10 cellular contexts compared by ENCODE assay signal in genomic region chr10:124043310-124044142, GRCh38. TPM values are rescaled to one million over a fixed set of nuclear protein-coding genes. Genes with fewer than 3 reads are reported as not detected.
DNase-seq lines count a peak whose midpoint lies in the region; ATAC-seq and TF ChIP-seq lines count a peak whose summit lies in the region.
"Had no signal": no experiment of that assay in that cellular context is flagged by ENCODE, and none has a peak within 500 bp of the region (broad histone marks: within the 10 kb centered on the region; RNA-seq: fewer than 3 reads in every experiment).

No MANE protein-coding gene starts in this region.

- peaks cover 18% of the 10 kb centered on the region for H3K4me1 Mint-ChIP-seq in activated CD4-positive, alpha-beta T cell treated with anti-CD3 and anti-CD28 coated beads, Interleukin-2, amount 10 ng/mL, durations not matched to agents 7 days and 5 days
- H3K4me1 Mint-ChIP-seq in type B pancreatic cell (ENCODE audit: unreplicated experiment): peaks cover 53% of the 10 kb centered on the region

- CTCF ChIA-PET in activated CD4-positive, alpha-beta T cell treated with anti-CD3 and anti-CD28 coated beads, Interleukin-2, amount 10 ng/mL, durations not matched to agents 7 days and 5 days (lab: Charles Lee): no interaction called here

- peaks cover 23% of the 10 kb centered on the region for H3K27me3 Mint-ChIP-seq in activated CD4-positive, alpha-beta T cell treated with anti-CD3 and anti-CD28 coated beads, Interleukin-2, amount 10 ng/mL, durations not matched to agents 7 days and 5 days
- peaks cover 3% of the 10 kb centered on the region for H3K27me3 Mint-ChIP-seq in type B pancreatic cell

- TF ChIP-seq CTCF in astrocyte of the spinal cord (IDR thresholded peaks at IDR 0.05; ENCODE audit: low read depth, low read length) (no peak), type B pancreatic cell (conservative IDR thresholded peaks at IDR 0.05) (no peak)

- no peak overlapping the region for H3K4me3 ChIP-seq in astrocyte of the spinal cord (ENCODE audit: low read depth, low read length)
- H3K4me3 ChIP-seq: PC-9 had no signal

- POLR2A ChIA-PET in activated CD4-positive, alpha-beta T cell treated with anti-CD3 and anti-CD28 coated beads, Interleukin-2, amount 10 ng/mL, durations not matched to agents 7 days and 5 days (lab: Charles Lee): no interaction called here

- H3K4me3 Mint-ChIP-seq in activated CD4-positive, alpha-beta T cell treated with anti-CD3 and anti-CD28 coated beads, Interleukin-2, amount 10 ng/mL, durations not matched to agents 7 days and 5 days: no peak overlapping the region
- H3K4me3 Mint-ChIP-seq in type B pancreatic cell: no peak overlapping the region

- in situ Hi-C loops in astrocyte of the spinal cord (cut with HindIII; ENCODE audit: low sequenced_read_pairs) (no loop called here), ACHN (cut with HindIII; ENCODE audit: low pct_ligation_motif_present, low pct_unique_long_range_greater_than_20kb, low sequenced_read_pairs) (no loop called here)

- peak; percentile 80 for ATAC-seq in HG03342 (IDR thresholded peaks at IDR 0.05; ENCODE audit: unreplicated experiment)

- no peaks in the 10 kb centered on the region for H3K36me3 Mint-ChIP-seq in activated CD4-positive, alpha-beta T cell treated with anti-CD3 and anti-CD28 coated beads, Interleukin-2, amount 10 ng/mL, durations not matched to agents 7 days and 5 days (ENCODE audit: low read depth)
- H3K36me3 Mint-ChIP-seq in type B pancreatic cell: peaks cover 42% of the 10 kb centered on the region

- peak; percentile 9 for DNase-seq in activated CD4-positive, alpha-beta T cell treated with anti-CD3 and anti-CD28 coated beads, Interleukin-2, amount 10 ng/mL, durations not matched to agents 7 days and 5 days
- no peak for DNase-seq in activated CD4-positive, alpha-beta T cell treated with anti-CD3 and anti-CD28 coated beads for 48 hours
- DNase-seq in astrocyte of the spinal cord (ENCODE audit: low read depth, low spot score) (peak; percentile 62), type B pancreatic cell (ENCODE audit: extremely low spot score, unreplicated experiment) (no peak), ACHN (no peak), AG08396 (ENCODE audit: low spot score) (no peak)
- DNase-seq in stimulated activated CD4-positive, alpha-beta T cell treated with anti-CD3 and anti-CD28 coated beads, Interleukin-4, amount 100 ng/mL, for 1 hour: no peak
- DNase-seq: activated effector memory CD4-positive, alpha-beta T cell treated with anti-CD3 and anti-CD28 coated beads, Interleukin-2, amount 50 U/mL, for 16 hours; PC-9 had no signal

- no peaks in the 10 kb centered on the region for H3K9me3 Mint-ChIP-seq in activated CD4-positive, alpha-beta T cell treated with anti-CD3 and anti-CD28 coated beads, Interleukin-2, amount 10 ng/mL, durations not matched to agents 7 days and 5 days
- H3K9me3 Mint-ChIP-seq in type B pancreatic cell: peaks cover 11% of the 10 kb centered on the region

- H3K27ac Mint-ChIP-seq in activated CD4-positive, alpha-beta T cell treated with anti-CD3 and anti-CD28 coated beads, Interleukin-2, amount 10 ng/mL, durations not matched to agents 7 days and 5 days: no peak overlapping the region
- peak overlapping the region; percentile 19 for H3K27ac Mint-ChIP-seq in type B pancreatic cell

RNA-seq across cellular contexts. Expression of gene CHST15, which starts 49.9 kb away (rescaled TPM):
- total RNA-seq in activated CD4-positive, alpha-beta T cell treated with anti-CD3 and anti-CD28 coated beads, Interleukin-2, amount 10 ng/mL, durations not matched to agents 7 days and 5 days: not detected
- 22.9 and 56.2 TPM in 2 replicates for total RNA-seq in type B pancreatic cell (ENCODE audit: low replicate concordance)

Comparison
In these comparisons a context has a peak if more than half of its experiments do, and no peak if none do; other contexts are left out.
1. DNase-seq: peak in activated CD4-positive, alpha-beta T cell treated with anti-CD3 and anti-CD28 coated beads, Interleukin-2, amount 10 ng/mL, durations not matched to agents 7 days and 5 days (single experiment) and astrocyte of the spinal cord (single experiment); none in activated CD4-positive, alpha-beta T cell treated with anti-CD3 and anti-CD28 coated beads for 48 hours (single experiment), type B pancreatic cell (single experiment), ACHN (single experiment), stimulated activated CD4-positive, alpha-beta T cell treated with anti-CD3 and anti-CD28 coated beads, Interleukin-4, amount 100 ng/mL, for 1 hour (single experiment) and AG08396 (single experiment).
2. RNA of gene CHST15, which starts 49.9 kb away (total RNA-seq): 22.9 to 56.2 TPM in type B pancreatic cell; not detected in activated CD4-positive, alpha-beta T cell treated with anti-CD3 and anti-CD28 coated beads, Interleukin-2, amount 10 ng/mL, durations not matched to agents 7 days and 5 days; every median in the first group is over 10 times any median in the second.